In the genomic region with DNA sequence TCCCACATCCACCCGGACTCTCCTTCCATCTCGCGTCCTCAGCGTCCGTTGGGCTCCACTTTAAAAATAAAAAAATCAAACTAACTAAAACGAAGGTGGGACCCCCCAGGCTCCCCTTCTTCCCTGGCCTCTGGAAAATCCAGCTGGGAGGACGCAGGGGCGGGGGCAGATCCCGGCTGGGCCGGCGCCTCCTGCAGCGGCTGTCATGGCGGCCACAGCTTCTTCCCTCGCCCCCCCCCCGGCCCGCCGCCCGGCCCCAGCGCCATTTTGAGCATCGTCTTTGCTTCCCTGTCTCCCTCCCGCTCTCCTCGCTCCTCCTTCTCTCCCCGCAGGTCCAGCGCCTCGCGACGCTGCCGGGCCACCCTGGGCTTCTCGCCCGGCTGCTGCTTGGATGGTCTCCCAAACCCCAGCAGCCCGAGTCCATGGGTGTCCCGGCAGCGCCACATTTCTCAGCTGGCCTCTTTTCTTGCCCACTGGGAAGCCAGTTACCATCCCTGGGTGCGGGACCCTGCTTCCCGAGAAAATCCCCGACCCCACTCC, we compare ENCODE assay signal across 1 cellular context.
TF ChIP-seq lines count a peak whose summit lies in the region.

No MANE protein-coding gene starts in this region.

TF ChIP-seq in K562, 482 proteins besides CTCF, POLR2A, EP300 and RAD21 (continues in another document):
- TF ChIP-seq FOXA3 (CRISPR knock-in tag; conservative IDR thresholded peaks at IDR 0.05 in 1 of 2, IDR thresholded peaks at IDR 0.05 in 1 of 2): 0 out of 4 replicates have a peak, but pooled peaks of 1 of the 2 experiments have one; percentile 17
- TF ChIP-seq RBFOX2 (IDR thresholded peaks at IDR 0.05; ENCODE audit: low read depth, low read length): peak; percentile 82
- peak in 1 of 2 experiments; percentile 75; a peak in 1 of 4 replicates for TF ChIP-seq CSDE1 (IDR thresholded peaks at IDR 0.05)
- 0 out of 2 replicates have a peak, but pooled peaks have one; percentile 21 for TF ChIP-seq PML (IDR thresholded peaks at IDR 0.05; ENCODE audit: low read length)
- TF ChIP-seq, protein P1, sequence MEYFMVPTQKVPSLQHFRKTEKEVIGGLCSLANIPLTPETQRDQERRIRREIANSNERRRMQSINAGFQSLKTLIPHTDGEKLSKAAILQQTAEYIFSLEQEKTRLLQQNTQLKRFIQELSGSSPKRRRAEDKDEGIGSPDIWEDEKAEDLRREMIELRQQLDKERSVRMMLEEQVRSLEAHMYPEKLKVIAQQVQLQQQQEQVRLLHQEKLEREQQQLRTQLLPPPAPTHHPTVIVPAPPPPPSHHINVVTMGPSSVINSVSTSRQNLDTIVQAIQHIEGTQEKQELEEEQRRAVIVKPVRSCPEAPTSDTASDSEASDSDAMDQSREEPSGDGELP (CRISPR knock-in tag; IDR thresholded peaks at IDR 0.05; ENCODE audit: borderline replicate concordance): peak; percentile 54; the same call in 1 of the 2 replicates
- no peak for TF ChIP-seq SRSF9 (IDR thresholded peaks at IDR 0.05; ENCODE audit: borderline replicate concordance, low read depth, low read length)
- no peak for TF ChIP-seq MED1 (CRISPR knock-in tag; IDR thresholded peaks at IDR 0.05; ENCODE audit: borderline replicate concordance)
- TF ChIP-seq, protein P2, sequence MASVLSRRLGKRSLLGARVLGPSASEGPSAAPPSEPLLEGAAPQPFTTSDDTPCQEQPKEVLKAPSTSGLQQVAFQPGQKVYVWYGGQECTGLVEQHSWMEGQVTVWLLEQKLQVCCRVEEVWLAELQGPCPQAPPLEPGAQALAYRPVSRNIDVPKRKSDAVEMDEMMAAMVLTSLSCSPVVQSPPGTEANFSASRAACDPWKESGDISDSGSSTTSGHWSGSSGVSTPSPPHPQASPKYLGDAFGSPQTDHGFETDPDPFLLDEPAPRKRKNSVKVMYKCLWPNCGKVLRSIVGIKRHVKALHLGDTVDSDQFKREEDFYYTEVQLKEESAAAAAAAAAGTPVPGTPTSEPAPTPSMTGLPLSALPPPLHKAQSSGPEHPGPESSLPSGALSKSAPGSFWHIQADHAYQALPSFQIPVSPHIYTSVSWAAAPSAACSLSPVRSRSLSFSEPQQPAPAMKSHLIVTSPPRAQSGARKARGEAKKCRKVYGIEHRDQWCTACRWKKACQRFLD (CRISPR knock-in tag; IDR thresholded peaks at IDR 0.05): peak; percentile 50; the same call in 1 of the 2 replicates
- peak; percentile 66; the same call in 1 of the 2 replicates for TF ChIP-seq SUPT5H (IDR thresholded peaks at IDR 0.05)
- no peak; the same call in none of the 2 replicates for TF ChIP-seq RB1 (IDR thresholded peaks at IDR 0.05; ENCODE audit: low read depth)
- TF ChIP-seq KLF1 (tag; IDR thresholded peaks at IDR 0.05): no peak
- TF ChIP-seq, protein P3, sequence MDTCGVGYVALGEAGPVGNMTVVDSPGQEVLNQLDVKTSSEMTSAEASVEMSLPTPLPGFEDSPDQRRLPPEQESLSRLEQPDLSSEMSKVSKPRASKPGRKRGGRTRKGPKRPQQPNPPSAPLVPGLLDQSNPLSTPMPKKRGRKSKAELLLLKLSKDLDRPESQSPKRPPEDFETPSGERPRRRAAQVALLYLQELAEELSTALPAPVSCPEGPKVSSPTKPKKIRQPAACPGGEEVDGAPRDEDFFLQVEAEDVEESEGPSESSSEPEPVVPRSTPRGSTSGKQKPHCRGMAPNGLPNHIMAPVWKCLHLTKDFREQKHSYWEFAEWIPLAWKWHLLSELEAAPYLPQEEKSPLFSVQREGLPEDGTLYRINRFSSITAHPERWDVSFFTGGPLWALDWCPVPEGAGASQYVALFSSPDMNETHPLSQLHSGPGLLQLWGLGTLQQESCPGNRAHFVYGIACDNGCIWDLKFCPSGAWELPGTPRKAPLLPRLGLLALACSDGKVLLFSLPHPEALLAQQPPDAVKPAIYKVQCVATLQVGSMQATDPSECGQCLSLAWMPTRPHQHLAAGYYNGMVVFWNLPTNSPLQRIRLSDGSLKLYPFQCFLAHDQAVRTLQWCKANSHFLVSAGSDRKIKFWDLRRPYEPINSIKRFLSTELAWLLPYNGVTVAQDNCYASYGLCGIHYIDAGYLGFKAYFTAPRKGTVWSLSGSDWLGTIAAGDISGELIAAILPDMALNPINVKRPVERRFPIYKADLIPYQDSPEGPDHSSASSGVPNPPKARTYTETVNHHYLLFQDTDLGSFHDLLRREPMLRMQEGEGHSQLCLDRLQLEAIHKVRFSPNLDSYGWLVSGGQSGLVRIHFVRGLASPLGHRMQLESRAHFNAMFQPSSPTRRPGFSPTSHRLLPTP (IDR thresholded peaks at IDR 0.05; ENCODE audit: borderline replicate concordance, extremely low read depth, insufficient read length): no peak
- no peak for TF ChIP-seq RAD51 (IDR thresholded peaks at IDR 0.05; ENCODE audit: borderline replicate concordance, low read depth)
- peak; percentile 27 for TF ChIP-seq FIP1L1 (IDR thresholded peaks at IDR 0.05; ENCODE audit: low read depth, low read length, poor library complexity, severe bottlenecking)
- no peak for TF ChIP-seq DPF2 (IDR thresholded peaks at IDR 0.05)
- TF ChIP-seq, protein P4, sequence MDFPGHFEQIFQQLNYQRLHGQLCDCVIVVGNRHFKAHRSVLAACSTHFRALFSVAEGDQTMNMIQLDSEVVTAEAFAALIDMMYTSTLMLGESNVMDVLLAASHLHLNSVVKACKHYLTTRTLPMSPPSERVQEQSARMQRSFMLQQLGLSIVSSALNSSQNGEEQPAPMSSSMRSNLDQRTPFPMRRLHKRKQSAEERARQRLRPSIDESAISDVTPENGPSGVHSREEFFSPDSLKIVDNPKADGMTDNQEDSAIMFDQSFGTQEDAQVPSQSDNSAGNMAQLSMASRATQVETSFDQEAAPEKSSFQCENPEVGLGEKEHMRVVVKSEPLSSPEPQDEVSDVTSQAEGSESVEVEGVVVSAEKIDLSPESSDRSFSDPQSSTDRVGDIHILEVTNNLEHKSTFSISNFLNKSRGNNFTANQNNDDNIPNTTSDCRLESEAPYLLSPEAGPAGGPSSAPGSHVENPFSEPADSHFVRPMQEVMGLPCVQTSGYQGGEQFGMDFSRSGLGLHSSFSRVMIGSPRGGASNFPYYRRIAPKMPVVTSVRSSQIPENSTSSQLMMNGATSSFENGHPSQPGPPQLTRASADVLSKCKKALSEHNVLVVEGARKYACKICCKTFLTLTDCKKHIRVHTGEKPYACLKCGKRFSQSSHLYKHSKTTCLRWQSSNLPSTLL (IDR thresholded peaks at IDR 0.05): no peak
- no peak for TF ChIP-seq PHB2 (IDR thresholded peaks at IDR 0.05; ENCODE audit: low read depth)
- TF ChIP-seq ZNF780A (CRISPR knock-in tag; IDR thresholded peaks at IDR 0.05): no peak
- TF ChIP-seq, protein P5, sequence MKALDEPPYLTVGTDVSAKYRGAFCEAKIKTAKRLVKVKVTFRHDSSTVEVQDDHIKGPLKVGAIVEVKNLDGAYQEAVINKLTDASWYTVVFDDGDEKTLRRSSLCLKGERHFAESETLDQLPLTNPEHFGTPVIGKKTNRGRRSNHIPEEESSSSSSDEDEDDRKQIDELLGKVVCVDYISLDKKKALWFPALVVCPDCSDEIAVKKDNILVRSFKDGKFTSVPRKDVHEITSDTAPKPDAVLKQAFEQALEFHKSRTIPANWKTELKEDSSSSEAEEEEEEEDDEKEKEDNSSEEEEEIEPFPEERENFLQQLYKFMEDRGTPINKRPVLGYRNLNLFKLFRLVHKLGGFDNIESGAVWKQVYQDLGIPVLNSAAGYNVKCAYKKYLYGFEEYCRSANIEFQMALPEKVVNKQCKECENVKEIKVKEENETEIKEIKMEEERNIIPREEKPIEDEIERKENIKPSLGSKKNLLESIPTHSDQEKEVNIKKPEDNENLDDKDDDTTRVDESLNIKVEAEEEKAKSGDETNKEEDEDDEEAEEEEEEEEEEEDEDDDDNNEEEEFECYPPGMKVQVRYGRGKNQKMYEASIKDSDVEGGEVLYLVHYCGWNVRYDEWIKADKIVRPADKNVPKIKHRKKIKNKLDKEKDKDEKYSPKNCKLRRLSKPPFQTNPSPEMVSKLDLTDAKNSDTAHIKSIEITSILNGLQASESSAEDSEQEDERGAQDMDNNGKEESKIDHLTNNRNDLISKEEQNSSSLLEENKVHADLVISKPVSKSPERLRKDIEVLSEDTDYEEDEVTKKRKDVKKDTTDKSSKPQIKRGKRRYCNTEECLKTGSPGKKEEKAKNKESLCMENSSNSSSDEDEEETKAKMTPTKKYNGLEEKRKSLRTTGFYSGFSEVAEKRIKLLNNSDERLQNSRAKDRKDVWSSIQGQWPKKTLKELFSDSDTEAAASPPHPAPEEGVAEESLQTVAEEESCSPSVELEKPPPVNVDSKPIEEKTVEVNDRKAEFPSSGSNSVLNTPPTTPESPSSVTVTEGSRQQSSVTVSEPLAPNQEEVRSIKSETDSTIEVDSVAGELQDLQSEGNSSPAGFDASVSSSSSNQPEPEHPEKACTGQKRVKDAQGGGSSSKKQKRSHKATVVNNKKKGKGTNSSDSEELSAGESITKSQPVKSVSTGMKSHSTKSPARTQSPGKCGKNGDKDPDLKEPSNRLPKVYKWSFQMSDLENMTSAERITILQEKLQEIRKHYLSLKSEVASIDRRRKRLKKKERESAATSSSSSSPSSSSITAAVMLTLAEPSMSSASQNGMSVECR (CRISPR knock-in tag; IDR thresholded peaks at IDR 0.05): 0 out of 2 replicates have a peak, but pooled peaks have one; percentile 47
- no peak for TF ChIP-seq ZBTB17 (CRISPR knock-in tag; IDR thresholded peaks at IDR 0.05)
- TF ChIP-seq, protein P6, sequence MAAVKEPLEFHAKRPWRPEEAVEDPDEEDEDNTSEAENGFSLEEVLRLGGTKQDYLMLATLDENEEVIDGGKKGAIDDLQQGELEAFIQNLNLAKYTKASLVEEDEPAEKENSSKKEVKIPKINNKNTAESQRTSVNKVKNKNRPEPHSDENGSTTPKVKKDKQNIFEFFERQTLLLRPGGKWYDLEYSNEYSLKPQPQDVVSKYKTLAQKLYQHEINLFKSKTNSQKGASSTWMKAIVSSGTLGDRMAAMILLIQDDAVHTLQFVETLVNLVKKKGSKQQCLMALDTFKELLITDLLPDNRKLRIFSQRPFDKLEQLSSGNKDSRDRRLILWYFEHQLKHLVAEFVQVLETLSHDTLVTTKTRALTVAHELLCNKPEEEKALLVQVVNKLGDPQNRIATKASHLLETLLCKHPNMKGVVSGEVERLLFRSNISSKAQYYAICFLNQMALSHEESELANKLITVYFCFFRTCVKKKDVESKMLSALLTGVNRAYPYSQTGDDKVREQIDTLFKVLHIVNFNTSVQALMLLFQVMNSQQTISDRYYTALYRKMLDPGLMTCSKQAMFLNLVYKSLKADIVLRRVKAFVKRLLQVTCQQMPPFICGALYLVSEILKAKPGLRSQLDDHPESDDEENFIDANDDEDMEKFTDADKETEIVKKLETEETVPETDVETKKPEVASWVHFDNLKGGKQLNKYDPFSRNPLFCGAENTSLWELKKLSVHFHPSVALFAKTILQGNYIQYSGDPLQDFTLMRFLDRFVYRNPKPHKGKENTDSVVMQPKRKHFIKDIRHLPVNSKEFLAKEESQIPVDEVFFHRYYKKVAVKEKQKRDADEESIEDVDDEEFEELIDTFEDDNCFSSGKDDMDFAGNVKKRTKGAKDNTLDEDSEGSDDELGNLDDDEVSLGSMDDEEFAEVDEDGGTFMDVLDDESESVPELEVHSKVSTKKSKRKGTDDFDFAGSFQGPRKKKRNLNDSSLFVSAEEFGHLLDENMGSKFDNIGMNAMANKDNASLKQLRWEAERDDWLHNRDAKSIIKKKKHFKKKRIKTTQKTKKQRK (IDR thresholded peaks at IDR 0.05; ENCODE audit: borderline replicate concordance, low read depth, low read length): no peak
- TF ChIP-seq, protein P7, sequence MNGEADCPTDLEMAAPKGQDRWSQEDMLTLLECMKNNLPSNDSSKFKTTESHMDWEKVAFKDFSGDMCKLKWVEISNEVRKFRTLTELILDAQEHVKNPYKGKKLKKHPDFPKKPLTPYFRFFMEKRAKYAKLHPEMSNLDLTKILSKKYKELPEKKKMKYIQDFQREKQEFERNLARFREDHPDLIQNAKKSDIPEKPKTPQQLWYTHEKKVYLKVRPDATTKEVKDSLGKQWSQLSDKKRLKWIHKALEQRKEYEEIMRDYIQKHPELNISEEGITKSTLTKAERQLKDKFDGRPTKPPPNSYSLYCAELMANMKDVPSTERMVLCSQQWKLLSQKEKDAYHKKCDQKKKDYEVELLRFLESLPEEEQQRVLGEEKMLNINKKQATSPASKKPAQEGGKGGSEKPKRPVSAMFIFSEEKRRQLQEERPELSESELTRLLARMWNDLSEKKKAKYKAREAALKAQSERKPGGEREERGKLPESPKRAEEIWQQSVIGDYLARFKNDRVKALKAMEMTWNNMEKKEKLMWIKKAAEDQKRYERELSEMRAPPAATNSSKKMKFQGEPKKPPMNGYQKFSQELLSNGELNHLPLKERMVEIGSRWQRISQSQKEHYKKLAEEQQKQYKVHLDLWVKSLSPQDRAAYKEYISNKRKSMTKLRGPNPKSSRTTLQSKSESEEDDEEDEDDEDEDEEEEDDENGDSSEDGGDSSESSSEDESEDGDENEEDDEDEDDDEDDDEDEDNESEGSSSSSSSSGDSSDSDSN (IDR thresholded peaks at IDR 0.05; ENCODE audit: borderline replicate concordance in 1 of 2, low read depth in 2 of 2, low read length in 2 of 2): peak; percentile 22 to 84; a peak in 2 of 4 replicates
- no peak for TF ChIP-seq BDP1 (IDR thresholded peaks at IDR 0.05; ENCODE audit: insufficient read depth, insufficient read length)
- TF ChIP-seq ARID2 (IDR thresholded peaks at IDR 0.05): no peak
- no peak for TF ChIP-seq FOXA1 (IDR thresholded peaks at IDR 0.05; ENCODE audit: borderline replicate concordance)
- peak; percentile 34 for TF ChIP-seq RBM22 (IDR thresholded peaks at IDR 0.05; ENCODE audit: low read depth, low read length, poor library complexity, severe bottlenecking)
- TF ChIP-seq ZNF175 (CRISPR knock-in tag; IDR thresholded peaks at IDR 0.05; ENCODE audit: low read depth): no peak
- no peak for TF ChIP-seq CHD4 (IDR thresholded peaks at IDR 0.05; ENCODE audit: insufficient read depth, insufficient replicate concordance, low read depth, low read length, poor library complexity, severe bottlenecking)
- no peak for TF ChIP-seq DDX20 (tag; IDR thresholded peaks at IDR 0.05; ENCODE audit: low read depth)
- no peak for TF ChIP-seq ILK (tag; IDR thresholded peaks at IDR 0.05; ENCODE audit: borderline replicate concordance, low read depth)
- no peak for TF ChIP-seq ZC3H11A (IDR thresholded peaks at IDR 0.05; ENCODE audit: low read depth, low read length)
- no peak for TF ChIP-seq MXI1 (IDR thresholded peaks at IDR 0.05; ENCODE audit: low read depth, low read length)
- no peak for TF ChIP-seq CAMTA2 (CRISPR knock-in tag; conservative IDR thresholded peaks at IDR 0.05)
- no peak for TF ChIP-seq ZNF23 (CRISPR knock-in tag; IDR thresholded peaks at IDR 0.05)
- TF ChIP-seq BACH1 (tag; IDR thresholded peaks at IDR 0.05): no peak
- peak; percentile 9; the same call in 1 of the 2 replicates for TF ChIP-seq ZNF165 (CRISPR knock-in tag; IDR thresholded peaks at IDR 0.05; ENCODE audit: borderline replicate concordance)
- no peak for TF ChIP-seq NR2C1 (IDR thresholded peaks at IDR 0.05)
- TF ChIP-seq NR2C1 (tag; IDR thresholded peaks at IDR 0.05): no peak
- TF ChIP-seq ZNF41 (CRISPR knock-in tag; conservative IDR thresholded peaks at IDR 0.05): no peak
- TF ChIP-seq ZNF232 (CRISPR knock-in tag; IDR thresholded peaks at IDR 0.05): no peak
- no peak for TF ChIP-seq TCFL5 (CRISPR knock-in tag; conservative IDR thresholded peaks at IDR 0.05)
- TF ChIP-seq, protein P8, sequence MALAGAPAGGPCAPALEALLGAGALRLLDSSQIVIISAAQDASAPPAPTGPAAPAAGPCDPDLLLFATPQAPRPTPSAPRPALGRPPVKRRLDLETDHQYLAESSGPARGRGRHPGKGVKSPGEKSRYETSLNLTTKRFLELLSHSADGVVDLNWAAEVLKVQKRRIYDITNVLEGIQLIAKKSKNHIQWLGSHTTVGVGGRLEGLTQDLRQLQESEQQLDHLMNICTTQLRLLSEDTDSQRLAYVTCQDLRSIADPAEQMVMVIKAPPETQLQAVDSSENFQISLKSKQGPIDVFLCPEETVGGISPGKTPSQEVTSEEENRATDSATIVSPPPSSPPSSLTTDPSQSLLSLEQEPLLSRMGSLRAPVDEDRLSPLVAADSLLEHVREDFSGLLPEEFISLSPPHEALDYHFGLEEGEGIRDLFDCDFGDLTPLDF (CRISPR knock-in tag; IDR thresholded peaks at IDR 0.05): no peak
